13 cellular contexts compared by ENCODE assay signal in genomic region chr3:143124683-143125520, GRCh38. TPM values are rescaled to one million over a fixed set of nuclear protein-coding genes. Genes with fewer than 3 reads are reported as not detected.
DNase-seq lines count a peak whose midpoint lies in the region; ATAC-seq, FAIRE-seq and TF ChIP-seq lines count a peak whose summit lies in the region.
"Had no signal": no experiment of that assay in that cellular context is flagged by ENCODE, and none has a peak within 500 bp of the region (broad histone marks: within the 10 kb centered on the region; RNA-seq: fewer than 3 reads in every experiment).

No MANE protein-coding gene starts in this region.

- no peaks in the 10 kb centered on the region for H3K36me3 Mint-ChIP-seq in CD8-positive, alpha-beta T cell
- H3K36me3 Mint-ChIP-seq in naive thymus-derived CD4-positive, alpha-beta T cell, result peaks cover 0 to 6% (median 4%) of the 10 kb centered on the region in 5 donors

- H3K4me3 ChIP-seq in CD8-positive, alpha-beta T cell (ENCODE audit: low read depth, low read length), result no peak overlapping the region
- H3K4me3 ChIP-seq in K562 (peak overlapping the region; percentile 34), aorta (ENCODE audit: low read length in 2 of 2) (no peak overlapping the region)
- H3K4me3 ChIP-seq in naive thymus-derived CD4-positive, alpha-beta T cell (ENCODE audit: low read length), result peak overlapping the region; percentile 9
- H3K4me3 ChIP-seq: MG63, thoracic aorta had no signal

- no peaks in the 10 kb centered on the region for H3K9me1 ChIP-seq in K562 (ENCODE audit: control insufficient read depth, insufficient read depth, low read length)

- H3K27me3 ChIP-seq in CD8-positive, alpha-beta T cell (ENCODE audit: insufficient read depth, low read length), result no peaks in the 10 kb centered on the region
- no peaks in the 10 kb centered on the region for H3K27me3 ChIP-seq in K562 (ENCODE audit: control insufficient read depth in 2 of 2, insufficient read depth in 2 of 2, low read length in 2 of 2)
- no peaks in the 10 kb centered on the region for H3K27me3 ChIP-seq in naive thymus-derived CD4-positive, alpha-beta T cell (ENCODE audit: control insufficient read depth in 2 of 2, insufficient read depth in 2 of 2, low read length in 2 of 2)
- peaks cover 0 to 2% of the 10 kb centered on the region in 2 donors for H3K27me3 ChIP-seq in aorta (ENCODE audit: control insufficient read depth in 1 of 2, insufficient read depth in 2 of 2, low read length in 1 of 2)

- H2AFZ ChIP-seq in K562 (ENCODE audit: low read depth, low read length), result peak overlapping the region; percentile 36; the same call in 1 of the 2 replicates

- peak overlapping the region; percentile 88 for H3K27ac Mint-ChIP-seq in CD8-positive, alpha-beta T cell
- H3K27ac Mint-ChIP-seq in naive thymus-derived CD4-positive, alpha-beta T cell, result peak overlapping the region in 8 of 9 donors; percentile 63 to 96 (median 90)

- H3K4me1 ChIP-seq in CD8-positive, alpha-beta T cell (ENCODE audit: insufficient read depth, low read length), result peaks cover 40% of the 10 kb centered on the region
- peaks cover 24 to 36% of the 10 kb centered on the region in 2 experiments; a peak in 4 of 5 replicates for H3K4me1 ChIP-seq in K562 (replicated peaks in 1 of 2; ENCODE audit: control insufficient read depth in 2 of 2, insufficient read depth in 2 of 2, low read length in 2 of 2)
- H3K4me1 ChIP-seq in naive thymus-derived CD4-positive, alpha-beta T cell (ENCODE audit: control insufficient read depth in 2 of 2, insufficient read depth in 2 of 2, low read length in 2 of 2), result peaks cover 0 to 24% of the 10 kb centered on the region in 2 donors
- H3K4me1 ChIP-seq in aorta (ENCODE audit: control insufficient read depth in 1 of 2, insufficient read depth in 2 of 2, low read length in 2 of 2), result no peaks in the 10 kb centered on the region

- no peak for TF ChIP-seq RAD21 in K562 (CRISPR knock-in tag; conservative IDR thresholded peaks at IDR 0.05 in 1 of 2, IDR thresholded peaks at IDR 0.05 in 1 of 2)

- no peak overlapping the region for H3K27ac ChIP-seq in CD8-positive, alpha-beta T cell (ENCODE audit: low read depth, low read length)
- H3K27ac ChIP-seq in K562 (ENCODE audit: extremely low read depth, low read depth, low read length), result peak overlapping the region; percentile 51
- H3K27ac ChIP-seq in naive thymus-derived CD4-positive, alpha-beta T cell (ENCODE audit: low read depth, low read length), result peak overlapping the region; percentile 37
- H3K27ac ChIP-seq in aorta (ENCODE audit: low read depth in 1 of 2, low read length in 2 of 2), result no peak overlapping the region
- H3K27ac ChIP-seq: thoracic aorta had no signal

- peak; percentile 78 for FAIRE-seq in K562 (lab: Jason Lieb, UNC)

- BruUV-seq in K562 (replicated peaks; lab: Mats Ljungman, UMichigan), result no TSS peak

- H3K9me3 Mint-ChIP-seq in CD8-positive, alpha-beta T cell, result no peaks in the 10 kb centered on the region
- peaks cover 0 to 2% (median 0%) of the 10 kb centered on the region in 11 donors for H3K9me3 Mint-ChIP-seq in naive thymus-derived CD4-positive, alpha-beta T cell

- H3K4me1 Mint-ChIP-seq in CD8-positive, alpha-beta T cell (ENCODE audit: low read depth), result peaks cover 55% of the 10 kb centered on the region
- peaks cover 27 to 77% (median 61%) of the 10 kb centered on the region in 7 donors for H3K4me1 Mint-ChIP-seq in naive thymus-derived CD4-positive, alpha-beta T cell

- CTCF ChIA-PET in CD8-positive, alpha-beta T cell (lab: Charles Lee), result interaction anchor here (0.7 to 1.2 kb wide), 6 partner anchors 10 to 627 kb away, joined by 3 to 4 read pairs (median 3); no protein-coding TSS in a partner anchor
- CTCF ChIA-PET in K562 (lab: Yijun Ruan, JAX; ENCODE audit: low intra/inter-chr PET ratio), result no interaction called here
- CTCF ChIA-PET in naive thymus-derived CD4-positive, alpha-beta T cell (lab: Charles Lee), result interaction anchor here (0.6 to 1.3 kb wide), 2 partner anchors 40 to 181 kb away, joined by 3 to 5 read pairs; no protein-coding TSS in a partner anchor

- H3K9me3 ChIP-seq in CD8-positive, alpha-beta T cell (ENCODE audit: low read length), result no peaks in the 10 kb centered on the region
- peaks cover 7% of the 10 kb centered on the region for H3K9me3 ChIP-seq in K562 (replicated peaks; ENCODE audit: control insufficient read depth, insufficient read depth, low read depth, low read length)
- H3K9me3 ChIP-seq in naive thymus-derived CD4-positive, alpha-beta T cell (ENCODE audit: control insufficient read depth in 2 of 3, low read length in 3 of 3), result no peaks in the 10 kb centered on the region
- no peaks in the 10 kb centered on the region for H3K9me3 ChIP-seq in aorta (ENCODE audit: control insufficient read depth, low read length)
- H3K9me3 ChIP-seq: MG63, thoracic aorta had no signal

- peaks cover 68% of the 10 kb centered on the region for H3K79me2 ChIP-seq in K562 (ENCODE audit: control insufficient read depth, insufficient read depth, low read length)

- intact Hi-C loops in CD8-positive, alpha-beta T cell (cut with DNase I, micrococcal nuclease), result loop anchor here (5.0 to 10.0 kb wide), 7 partner anchors 237 to 1248 kb away; partner anchors contain the start of genes ATP1B3 (in 1 of the 2), DIPK2A (in 1 of the 2) and TRPC1 (in 1 of the 2)
- intact Hi-C loops in K562 (cut with micrococcal nuclease) (loop anchor here (1.0 to 5.0 kb wide), 3 partner anchors 57 to 222 kb away; no protein-coding TSS in a partner anchor), aorta (cut with DNase I) (no loop called here)
- intact Hi-C loops in naive thymus-derived CD4-positive, alpha-beta T cell (cut with micrococcal nuclease), result loop anchor here (1.0 to 10.0 kb wide), 9 partner anchors 63 to 732 kb away; partner anchors contain the start of gene ATR (in 1 of the 2)

- ATAC-seq in CD8-positive, alpha-beta T cell, result no peak
- ATAC-seq in K562 (peak; percentile 26), HG03039 (IDR thresholded peaks at IDR 0.05; ENCODE audit: unreplicated experiment) (no peak), aorta (ENCODE audit: low FRiP score) (no peak)
- no peak for ATAC-seq in naive thymus-derived CD4-positive, alpha-beta T cell

- TF ChIP-seq POLR2A in K562 (conservative IDR thresholded peaks at IDR 0.05), result no peak

- peak overlapping the region; percentile 81 for H3K4me2 ChIP-seq in K562 (ENCODE audit: insufficient read depth, low read length)

- H3K36me3 ChIP-seq in CD8-positive, alpha-beta T cell (ENCODE audit: insufficient read depth, low read length), result no peaks in the 10 kb centered on the region
- H3K36me3 ChIP-seq in K562 (ENCODE audit: control insufficient read depth, insufficient read depth, low read length) (peaks cover 22% of the 10 kb centered on the region; the same call in 2 of the 3 replicates), aorta (ENCODE audit: control insufficient read depth in 1 of 2, insufficient read depth in 2 of 2, low read length in 1 of 2) (no peaks in the 10 kb centered on the region)
- H3K36me3 ChIP-seq in naive thymus-derived CD4-positive, alpha-beta T cell (ENCODE audit: control insufficient read depth in 2 of 3, insufficient read depth in 3 of 3, low read length in 3 of 3), result peaks cover 0 to 5% (median 0%) of the 10 kb centered on the region in 3 experiments
- H3K36me3 ChIP-seq: MG63, thoracic aorta had no signal

- H3K27me3 Mint-ChIP-seq in CD8-positive, alpha-beta T cell (ENCODE audit: low read depth), result no peaks in the 10 kb centered on the region
- H3K27me3 Mint-ChIP-seq in naive thymus-derived CD4-positive, alpha-beta T cell, result no peaks in the 10 kb centered on the region

- H3K9ac ChIP-seq in K562 (ENCODE audit: insufficient read depth in 1 of 2, low read depth in 2 of 2, low read length in 2 of 2), result peak overlapping the region; percentile 63 to 69

- in situ Hi-C loops in K562 (cut with MboI), result no loop called here

- TF ChIP-seq EP300 in K562 (IDR thresholded peaks at IDR 0.05; ENCODE audit: low read length), result no peak

- H4K20me1 ChIP-seq in K562 (replicated peaks; ENCODE audit: control insufficient read depth, insufficient read depth, low read length), result 0 out of 2 replicates have a peak, but pooled peaks cover 4% of the 10 kb centered on the region

- DNase-seq in CD8-positive, alpha-beta T cell, result peak in 1 of 7 experiments; percentile 45
- DNase-seq in NAMALWA (ENCODE audit: low spot score) (peak; percentile 40), K562 (ENCODE audit: extremely low read depth in 1 of 4, low spot score in 3 of 4) (peak in 1 of 4 experiments; percentile 63), aorta (no peak), 8988T (no peak)
- DNase-seq in naive thymus-derived CD4-positive, alpha-beta T cell, result peak in 5 of 9 donors; percentile 12 to 39 (median 23)
- DNase-seq in stimulated activated CD4-positive, alpha-beta T cell treated with anti-CD3 and anti-CD28 coated beads, Interleukin-4, amount 100 ng/mL, for 4 hours, result no peak
- DNase-seq: kidney glomerular epithelial cell, MG63, OCI-M1, T-helper 9 cell had no signal

- peak overlapping the region; percentile 71 for H3K4me3 Mint-ChIP-seq in CD8-positive, alpha-beta T cell
- peak overlapping the region; percentile 1 to 85 (median 80) for H3K4me3 Mint-ChIP-seq in naive thymus-derived CD4-positive, alpha-beta T cell

- POLR2A ChIA-PET in CD8-positive, alpha-beta T cell (lab: Charles Lee), result interaction anchor here (1.0 to 1.2 kb wide), 3 partner anchors 12 to 627 kb away, joined by 3 to 4 read pairs (median 3); no protein-coding TSS in a partner anchor
- POLR2A ChIA-PET in K562 (lab: Yijun Ruan, JAX), result interaction anchor here (0.6 to 2.4 kb wide), 12 partner anchors 10 to 1699 kb away, joined by 3 to 18 read pairs (median 3); partner anchors contain the start of gene U2SURP
- POLR2A ChIA-PET in naive thymus-derived CD4-positive, alpha-beta T cell (lab: Charles Lee), result interaction anchor here (0.7 to 1.6 kb wide), 3 partner anchors 40 to 228 kb away, joined by 3 to 4 read pairs (median 3); no protein-coding TSS in a partner anchor

- TF ChIP-seq CTCF in CD8-positive, alpha-beta T cell (IDR thresholded peaks at IDR 0.05), result no peak
- no peak for TF ChIP-seq CTCF in K562 (IDR thresholded peaks at IDR 0.05 in 2 of 3, conservative IDR thresholded peaks at IDR 0.05 in 1 of 3; ENCODE audit: insufficient read depth in 2 of 3, low read depth in 1 of 3, low read length in 3 of 3)

- WGBS in K562 (ENCODE audit: insufficient coverage, low coverage, missing lambda C conversion rate), result 10% methylated on average over 8 of the region's 8 CpGs
- 32 to 42% methylated on average over 8 of the region's 8 CpGs for WGBS in aorta, 2 donors

RNA-seq across cellular contexts. Expression of gene CHST2, which starts 5.3 kb away (rescaled TPM):
- 1 to 10 TPM; 2.5 to 2.7 TPM for total RNA-seq in CD8-positive, alpha-beta T cell
- 15.4 and 34.1 TPM in 2 replicates for total RNA-seq in K562 (2011; cell fraction: chromatin; rRNA removed; ENCODE audit: low replicate concordance)
- total RNA-seq in K562 (2011; cell fraction: nucleolus; rRNA removed), result 40.4 and 52.0 TPM in 2 replicates
- 27.5 and 32.1 TPM in 2 replicates for total RNA-seq in K562 (2011; cell fraction: nucleoplasm; rRNA removed)
- total RNA-seq in K562 (2014; rRNA removed), result 27.3 and 28.5 TPM in 2 replicates
- total RNA-seq in K562 (2014; rRNA removed; fragmentation: Illumina TruSeq; extraction: Trizol), result 10.6 and 10.7 TPM in 2 replicates
- 13.9 and 14.7 TPM in 2 replicates for total RNA-seq in K562 (2015; rRNA removed; fragmentation: Illumina TruSeq; extraction: Trizol)
- 55.1 and 60.3 TPM in 2 replicates for total RNA-seq in K562 (2021)
- 8.0 and 13.7 TPM in 2 replicates for polyA plus RNA-seq in K562 (2011; rRNA removed)
- 10.9 and 33.4 TPM in 2 replicates for polyA plus RNA-seq in K562 (2011; cell fraction: cytosol; rRNA removed)
- 19.2 and 52.4 TPM in 2 replicates for polyA plus RNA-seq in K562 (2011; cell fraction: nucleus; rRNA removed)
- 25.3 and 34.2 TPM in 2 replicates for polyA plus RNA-seq in K562 (2012)
- 16.5 and 19.2 TPM in 2 replicates for polyA plus RNA-seq in K562 (2014; fragmentation: Illumina TruSeq; extraction: Trizol)
- 1 to 10 TPM; 3.4 to 3.7 TPM for polyA plus RNA-seq in K562 (2014; fragmentation: Nextera tagmentation; extraction: Ambion mirVana)
- 32.6 and 36.4 TPM in 2 replicates for polyA plus RNA-seq in K562 (2014; rRNA removed)
- 4.3 and 8.8 TPM in 2 replicates for polyA minus RNA-seq in K562 (2011; rRNA and poly(A)+ RNA removed)
- polyA minus RNA-seq in K562 (2011; cell fraction: cytosol; rRNA and poly(A)+ RNA removed), result 17.7 and 18.6 TPM in 2 replicates
- polyA minus RNA-seq in K562 (2011; cell fraction: nucleus; rRNA and poly(A)+ RNA removed), result 21.2 and 23.4 TPM in 2 replicates
- total RNA-seq in naive thymus-derived CD4-positive, alpha-beta T cell, result 10 to 100 TPM in 1 of 5 experiments, 1 to 10 TPM in 4; 3.4 to 12.3 (median 4.5) TPM
- 10 to 100 TPM in 1 of 2 donors, 1 to 10 TPM in 1; 6.6 to 11.5 TPM for polyA plus RNA-seq in naive thymus-derived CD4-positive, alpha-beta T cell
- 1 to 10 TPM; 2.8 to 3.7 TPM for total RNA-seq in aorta
- polyA plus RNA-seq in aorta, result 1 to 10 TPM in 1 of 2 donors, under 1 TPM in 1; 0.50 to 2.7 TPM

Comparison
In these comparisons a context has a peak if more than half of its experiments do, and no peak if none do; other contexts are left out.
1. DNase-seq: peak in NAMALWA (single experiment) and naive thymus-derived CD4-positive, alpha-beta T cell (5 of 9); none in aorta (0 of 2), 8988T (single experiment) and stimulated activated CD4-positive, alpha-beta T cell treated with anti-CD3 and anti-CD28 coated beads, Interleukin-4, amount 100 ng/mL, for 4 hours (0 of 2).
2. H3K27ac ChIP-seq: peak in K562 (single experiment) and naive thymus-derived CD4-positive, alpha-beta T cell (single experiment); none in CD8-positive, alpha-beta T cell (single experiment) and aorta (0 of 2).
3. H3K4me3 ChIP-seq: peak in K562 (single experiment) and naive thymus-derived CD4-positive, alpha-beta T cell (single experiment); none in CD8-positive, alpha-beta T cell (single experiment) and aorta (0 of 2).
4. intact Hi-C loops: an anchor here in CD8-positive, alpha-beta T cell (5.0 to 10.0 kb wide), K562 (1.0 to 5.0 kb wide) and naive thymus-derived CD4-positive, alpha-beta T cell (1.0 to 10.0 kb wide); none called in aorta.